In genomic region chr6:157095084-157095483, GRCh38 we compare ENCODE assay signal across 24 cellular contexts.
A peak's percentile ranks its signal among the peaks of the same experiment; 100 is the strongest.
DNase-seq lines count a peak whose midpoint lies in the region; ATAC-seq, FAIRE-seq and TF ChIP-seq lines count a peak whose summit lies in the region.
"Had no signal": no experiment of that assay in that cellular context is flagged by ENCODE, and none has a peak within 500 bp of the region (broad histone marks: within the 10 kb centered on the region; RNA-seq: fewer than 3 reads in every experiment).

No MANE protein-coding gene starts in this region.

- H3K4me3 ChIP-seq in HepG2 (replicated peaks in 1 of 3; ENCODE audit: insufficient read depth in 1 of 3, low read depth in 2 of 3, low read length in 3 of 3) (no peak overlapping the region), right lobe of liver (no peak overlapping the region)
- H3K4me3 ChIP-seq: BLaER1, GM23248, MG63 had no signal

- TF ChIP-seq EP300 in HepG2 (IDR thresholded peaks at IDR 0.05; ENCODE audit: low read depth in 2 of 2, low read length in 2 of 2) (no peak), HepG2 (CRISPR knock-in tag; IDR thresholded peaks at IDR 0.05; ENCODE audit: borderline replicate concordance) (no peak)

- peaks cover 32% of the 10 kb centered on the region for H3K36me3 Mint-ChIP-seq in dendritic cell treated with granulocyte-macrophage colony-stimulating factor and Interleukin-4, amounts not matched to agents 40 ng/mL and 50 ng/mL, for 4 days (ENCODE audit: low read depth)
- H3K36me3 Mint-ChIP-seq in neural crest cell (ENCODE audit: low read depth), result peaks cover 10% of the 10 kb centered on the region
- peaks cover 11% of the 10 kb centered on the region for H3K36me3 Mint-ChIP-seq in activated T-cell treated with anti-CD3 and anti-CD28 coated beads, Interleukin-2, amount 50 U/mL, for 4 hours (ENCODE audit: insufficient read depth)

- H3K36me3 ChIP-seq in HepG2 (replicated peaks in 1 of 2; ENCODE audit: control insufficient read depth in 1 of 2, insufficient read depth in 2 of 2, low read length in 2 of 2) (peaks cover 11 to 35% of the 10 kb centered on the region in 2 experiments), right lobe of liver (no peaks in the 10 kb centered on the region)

- no peaks in the 10 kb centered on the region for H3K27me3 Mint-ChIP-seq in dendritic cell treated with granulocyte-macrophage colony-stimulating factor and Interleukin-4, amounts not matched to agents 40 ng/mL and 50 ng/mL, for 4 days
- no peaks in the 10 kb centered on the region for H3K27me3 Mint-ChIP-seq in neural crest cell (ENCODE audit: low read depth)
- H3K27me3 Mint-ChIP-seq in activated T-cell treated with anti-CD3 and anti-CD28 coated beads, Interleukin-2, amount 50 U/mL, for 4 hours (ENCODE audit: low read depth), result no peaks in the 10 kb centered on the region
- H3K27me3 Mint-ChIP-seq: IgD-negative memory B cell had no signal

- H3K4me3 Mint-ChIP-seq in dendritic cell treated with granulocyte-macrophage colony-stimulating factor and Interleukin-4, amounts not matched to agents 40 ng/mL and 50 ng/mL, for 4 days, result peak overlapping the region; percentile 18
- peak overlapping the region; percentile 11 for H3K4me3 Mint-ChIP-seq in neural crest cell
- H3K4me3 Mint-ChIP-seq in activated T-cell treated with anti-CD3 and anti-CD28 coated beads, Interleukin-2, amount 50 U/mL, for 4 hours, result no peak overlapping the region
- H3K4me3 Mint-ChIP-seq: IgD-negative memory B cell had no signal

- no peak for DNase-seq in HepG2 (ENCODE audit: low spot score)
- no peak for DNase-seq in right lobe of liver
- DNase-seq in neural crest cell (ENCODE audit: low read depth, low spot score), result no peak
- DNase-seq in stimulated activated CD4-positive, alpha-beta T cell treated with anti-CD3 and anti-CD28 coated beads, Interleukin-15, amount 100 ng/mL, for 24 hours, result no peak
- no peak for DNase-seq in activated T-cell treated with anti-CD3 and anti-CD28 coated beads, Interleukin-2, amount 50 U/mL, for 4 hours
- DNase-seq: GM23248, Kasumi-1, MG63, NCI-H1048, NCI-H1436, NCI-H1930, NCI-H226, NCI-H524 treated with DMSO at 0.1 percent for 48 hours, SHP77 had no signal

- H4K20me1 ChIP-seq in HepG2 (ENCODE audit: insufficient read depth, low read length), result peaks cover 7% of the 10 kb centered on the region; the same call in 1 of the 2 replicates

- no peak overlapping the region for H2AFZ ChIP-seq in HepG2 (ENCODE audit: low read length)
- H2AFZ ChIP-seq: GM23248 had no signal

- H3K9me3 ChIP-seq in HepG2 (ENCODE audit: low read length) (no peaks in the 10 kb centered on the region), right lobe of liver (no peaks in the 10 kb centered on the region)
- H3K9me3 ChIP-seq: BLaER1, MG63 had no signal

- no peak for TF ChIP-seq POLR2A in HepG2 (IDR thresholded peaks at IDR 0.05; ENCODE audit: insufficient read depth in 1 of 2, low read depth in 2 of 2, low read length in 2 of 2)
- TF ChIP-seq POLR2A in right lobe of liver (IDR thresholded peaks at IDR 0.05), result no peak

- H3K4me1 ChIP-seq in HepG2 (ENCODE audit: insufficient read depth, low read length), result peaks cover 17% of the 10 kb centered on the region
- H3K4me1 ChIP-seq in right lobe of liver, result peaks cover 0 to 23% (median 10%) of the 10 kb centered on the region in 4 donors

- CTCF ChIA-PET in HepG2 (lab: Yijun Ruan, JAX; ENCODE audit: low intra/inter-chr PET ratio, low total read pairs), result no interaction called here

- TF ChIP-seq CTCF in HepG2 (CRISPR knock-in tag; IDR thresholded peaks at IDR 0.05) (no peak), right lobe of liver (IDR thresholded peaks at IDR 0.05) (no peak), neural crest cell (conservative IDR thresholded peaks at IDR 0.05) (no peak)

- POLR2A ChIA-PET in HepG2 (lab: Yijun Ruan, JAX), result no interaction called here

- H3K4me1 Mint-ChIP-seq in dendritic cell treated with granulocyte-macrophage colony-stimulating factor and Interleukin-4, amounts not matched to agents 40 ng/mL and 50 ng/mL, for 4 days (ENCODE audit: low read depth), result peaks cover 88% of the 10 kb centered on the region
- H3K4me1 Mint-ChIP-seq in neural crest cell, result peaks cover 51% of the 10 kb centered on the region
- peaks cover 48% of the 10 kb centered on the region for H3K4me1 Mint-ChIP-seq in activated T-cell treated with anti-CD3 and anti-CD28 coated beads, Interleukin-2, amount 50 U/mL, for 4 hours (ENCODE audit: low read depth)

- ATAC-seq in HepG2 (no peak), right lobe of liver (no peak), HG02840 (IDR thresholded peaks at IDR 0.05; ENCODE audit: low FRiP score, unreplicated experiment) (no peak), HG03175 (IDR thresholded peaks at IDR 0.05; ENCODE audit: unreplicated experiment) (no peak)
- no peak for ATAC-seq in activated T-cell treated with anti-CD3 and anti-CD28 coated beads, Interleukin-2, amount 50 U/mL, for 4 hours

- H3K27ac Mint-ChIP-seq in dendritic cell treated with granulocyte-macrophage colony-stimulating factor and Interleukin-4, amounts not matched to agents 40 ng/mL and 50 ng/mL, for 4 days, result peak overlapping the region; percentile 91
- H3K27ac Mint-ChIP-seq in neural crest cell (ENCODE audit: unreplicated experiment), result no peak overlapping the region

- H3K27ac ChIP-seq in HepG2 (ENCODE audit: extremely low read length, insufficient read depth, low read length), result no peak overlapping the region
- H3K27ac ChIP-seq in right lobe of liver, result no peak overlapping the region
- H3K27ac ChIP-seq: BLaER1, GM23248, HL-60 had no signal

- intact Hi-C loops in HepG2 (cut with micrococcal nuclease; ENCODE audit: unreplicated experiment), result no loop called here
- intact Hi-C loops in right lobe of liver (cut with DNase I), result no loop called here
- intact Hi-C loops in dendritic cell treated with granulocyte-macrophage colony-stimulating factor and Interleukin-4, amounts not matched to agents 40 ng/mL and 50 ng/mL, for 4 days (cut with micrococcal nuclease), result loop anchor here (10.0 kb wide), 1 partner anchor 50 kb away; no protein-coding TSS in a partner anchor

- in situ Hi-C loops in HepG2 (cut with HindIII; ENCODE audit: extremely low pct_ligation_motif_present, low pct_unique_long_range_greater_than_20kb), result no loop called here

- no peak for TF ChIP-seq RAD21 in HepG2 (CRISPR knock-in tag; IDR thresholded peaks at IDR 0.05)

- H3K9me3 Mint-ChIP-seq in dendritic cell treated with granulocyte-macrophage colony-stimulating factor and Interleukin-4, amounts not matched to agents 40 ng/mL and 50 ng/mL, for 4 days, result no peaks in the 10 kb centered on the region
- no peaks in the 10 kb centered on the region for H3K9me3 Mint-ChIP-seq in neural crest cell
- no peaks in the 10 kb centered on the region for H3K9me3 Mint-ChIP-seq in activated T-cell treated with anti-CD3 and anti-CD28 coated beads, Interleukin-2, amount 50 U/mL, for 4 hours
- H3K9me3 Mint-ChIP-seq: IgD-negative memory B cell had no signal

- no peak overlapping the region for H3K9ac ChIP-seq in HepG2 (ENCODE audit: insufficient read depth, low read depth, low read length)
- H3K9ac ChIP-seq: BLaER1, GM23248 had no signal

- FAIRE-seq in HepG2 (lab: Jason Lieb, UNC), result no peak
- FAIRE-seq: A204.1, D721Med, GM12891, GM19239 had no signal

- BruUV-seq in HepG2 (replicated peaks; lab: Mats Ljungman, UMichigan), result no TSS peak

- no peaks in the 10 kb centered on the region for H3K79me2 ChIP-seq in HepG2 (ENCODE audit: insufficient read depth, low read length)

- WGBS in HepG2 (ENCODE audit: low lambda C conversion rate), result over 99% methylated on average over 6 of the region's 6 CpGs
- WGBS in right lobe of liver (ENCODE audit: insufficient coverage, low coverage, low lambda C conversion rate, missing lambda C conversion rate), result 70% methylated on average over 2 of the region's 6 CpGs

- H3K4me2 ChIP-seq in HepG2 (ENCODE audit: low read depth, low read length), result no peak overlapping the region

- H3K27me3 ChIP-seq in HepG2 (ENCODE audit: control insufficient read depth in 1 of 2, insufficient read depth in 2 of 2, low read length in 2 of 2) (no peaks in the 10 kb centered on the region), right lobe of liver (no peaks in the 10 kb centered on the region)
- H3K27me3 ChIP-seq: BLaER1, MG63 had no signal

TF ChIP-seq in HepG2, 621 proteins besides CTCF, POLR2A, EP300 and RAD21:
- 0 out of 2 replicates have a peak, but pooled peaks have one; percentile 21 for TF ChIP-seq ZNF20 (CRISPR knock-in tag; IDR thresholded peaks at IDR 0.05)
- no peak for TF ChIP-seq IRF2 (CRISPR knock-in tag; IDR thresholded peaks at IDR 0.05)
- TF ChIP-seq ZNF382 (CRISPR knock-in tag; IDR thresholded peaks at IDR 0.05; ENCODE audit: borderline replicate concordance), result no peak
- TF ChIP-seq MTA3 (CRISPR knock-in tag; IDR thresholded peaks at IDR 0.05), result no peak
